In the genomic region with DNA sequence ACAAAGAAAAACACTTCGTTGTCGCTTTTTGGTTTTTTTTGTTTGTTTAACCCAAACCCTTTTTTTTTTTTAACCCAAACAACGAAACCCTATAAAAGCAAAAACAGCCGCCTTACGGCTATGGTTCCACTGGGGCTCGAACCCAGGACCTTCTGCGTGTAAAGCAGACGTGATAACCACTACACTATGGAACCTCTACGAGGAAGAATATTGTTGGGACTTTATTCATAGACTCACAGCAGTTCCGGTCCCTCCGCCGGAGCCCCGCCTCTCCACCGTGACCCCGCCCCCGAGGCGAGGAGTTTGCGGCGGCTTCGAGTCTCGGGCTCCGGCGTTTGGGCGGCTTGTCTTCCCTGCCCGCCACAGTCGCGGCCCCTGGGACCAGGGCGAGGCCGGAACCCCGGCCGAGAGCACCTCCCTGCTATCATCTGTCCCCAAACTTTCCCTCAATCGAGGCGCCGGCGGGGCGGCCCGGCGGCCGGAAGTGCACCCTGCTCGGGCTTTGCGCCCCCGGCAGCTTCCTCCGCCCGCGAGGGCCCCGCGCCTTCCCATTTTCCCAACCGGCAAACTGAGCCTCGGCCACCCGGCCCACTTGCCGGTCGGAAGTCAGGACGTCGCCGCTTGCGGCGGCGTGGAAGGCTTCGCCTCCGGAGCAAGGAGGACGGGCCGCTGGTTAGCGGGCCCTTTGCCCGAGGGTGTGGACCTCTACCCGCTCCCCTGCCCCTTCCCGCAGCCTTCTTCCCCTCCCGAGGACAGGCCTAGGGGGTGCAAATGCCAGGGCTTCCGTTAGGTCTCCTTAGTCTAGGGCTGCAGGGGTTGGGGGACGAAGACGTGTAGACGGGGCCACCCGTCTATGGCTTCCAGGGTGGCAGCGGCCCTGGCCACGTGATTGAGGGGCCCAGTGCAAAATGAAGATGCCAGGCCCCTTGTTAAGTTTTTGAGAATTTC, we compare ENCODE assay signal across 8 cellular contexts. TPM values are rescaled to one million over a fixed set of nuclear protein-coding genes. Genes with fewer than 3 reads are reported as not detected.
DNase-seq lines count a peak whose midpoint lies in the region; ATAC-seq, FAIRE-seq and TF ChIP-seq lines count a peak whose summit lies in the region.

No MANE protein-coding gene starts in this region.

- H3K9me3 Mint-ChIP-seq in activated naive CD8-positive, alpha-beta T cell (ENCODE audit: low read depth), result no peaks in the 10 kb centered on the region

- H3K27me3 ChIP-seq in pancreas (no peaks in the 10 kb centered on the region), tibial artery (no peaks in the 10 kb centered on the region)

- H3K36me3 Mint-ChIP-seq in activated naive CD8-positive, alpha-beta T cell, result no peaks in the 10 kb centered on the region

- no peaks in the 10 kb centered on the region for H3K36me3 ChIP-seq in pancreas
- H3K36me3 ChIP-seq in tibial artery, result no peaks in the 10 kb centered on the region

- peak; percentile 94 for FAIRE-seq in pancreas (lab: Jason Lieb, UNC)

- H3K4me1 Mint-ChIP-seq in activated naive CD8-positive, alpha-beta T cell (ENCODE audit: low read depth), result peaks cover 8% of the 10 kb centered on the region

- H3K4me3 ChIP-seq in pancreas (peak overlapping the region; percentile 21 to 63 (median 46)), tibial artery (peak overlapping the region; percentile 75 to 78)

- peak overlapping the region; percentile 79 for H3K27ac Mint-ChIP-seq in activated naive CD8-positive, alpha-beta T cell

- 1 to 18% methylated on average over 61 to 74 of the region's 74 CpGs for WGBS in pancreas, 2 donors

- peak; percentile 94 for ATAC-seq in SK-N-SH treated with all-trans-retinoic acid at 6 μM for 48 hours
- peak; percentile 93 for ATAC-seq in Right ventricle myocardium inferior
- ATAC-seq in pancreas, result peak; percentile 90 to 96 (median 94)

- H3K4me1 ChIP-seq in pancreas (no peaks in the 10 kb centered on the region), tibial artery (peaks cover 0 to 6% (median 0%) of the 10 kb centered on the region in 4 donors)

- peak overlapping the region; percentile 78 for H3K4me3 Mint-ChIP-seq in activated naive CD8-positive, alpha-beta T cell

- peak; percentile 19 for DNase-seq in GF-D8 (lab: John Stamatoyannopoulos, UW)
- DNase-seq in H4 (ENCODE audit: low spot score), result peak; percentile 51
- DNase-seq in LHCN-M2 (ENCODE audit: low read depth), result peak; percentile 58
- peak; percentile 87 for DNase-seq in Right ventricle myocardium inferior (ENCODE audit: missing footprints)
- peak; percentile 56 to 88 (median 84) for DNase-seq in pancreas
- peak; percentile 59 to 83 for DNase-seq in tibial artery

- H3K27me3 Mint-ChIP-seq in activated naive CD8-positive, alpha-beta T cell, result no peaks in the 10 kb centered on the region

- H3K9me3 ChIP-seq in pancreas (no peaks in the 10 kb centered on the region), tibial artery (no peaks in the 10 kb centered on the region)

- intact Hi-C loops in Right ventricle myocardium inferior (cut with DNase I) (loop anchor here (5.0 kb wide), 4 partner anchors 92 to 248 kb away; a partner anchor contains a TSS), pancreas (cut with DNase I) (no loop called here), tibial artery (cut with DNase I; ENCODE audit: low total_unique reads) (loop anchor here (5.0 to 10.0 kb wide), 2 partner anchors 212 to 250 kb away; a partner anchor contains a TSS)

- TF ChIP-seq CTCF in pancreas (IDR thresholded peaks at IDR 0.05) (no peak), tibial artery (IDR thresholded peaks at IDR 0.05) (no peak)

- H3K27ac ChIP-seq in pancreas (peak overlapping the region; percentile 39 to 84 (median 64)), tibial artery (peak overlapping the region; percentile 91 to 94)

TF ChIP-seq in SK-N-SH treated with all-trans-retinoic acid at 6 μM for 48 hours, 23 proteins besides CTCF, POLR2A, EP300 and RAD21:
- TF ChIP-seq GLIS3 (CRISPR knock-in tag; IDR thresholded peaks at IDR 0.05) (peak; percentile 77), ZFP3 (CRISPR knock-in tag; IDR thresholded peaks at IDR 0.05) (peak; percentile 83), SNAI2 (CRISPR knock-in tag; IDR thresholded peaks at IDR 0.05) (no peak)

RNA-seq across cellular contexts. Expression of a gene that starts 3.2 kb away (rescaled TPM):
- total RNA-seq in H4 (2014; rRNA removed; shearing (Covaris generic)), result not detected in 2 replicates
- total RNA-seq in LHCN-M2 (2014; rRNA removed) (not detected in 2 replicates), Right ventricle myocardium inferior (not detected), pancreas (not detected)
- polyA plus RNA-seq in LHCN-M2 (2012), result not detected
- not detected for polyA plus RNA-seq in pancreas

RNA-seq across cellular contexts. Expression of a gene that starts 32.4 kb away (rescaled TPM):
- 0.64 and 0.72 TPM in 2 replicates for total RNA-seq in H4 (2014; rRNA removed; shearing (Covaris generic))
- not detected in 2 replicates for total RNA-seq in LHCN-M2 (2014; rRNA removed)
- not detected for polyA plus RNA-seq in LHCN-M2 (2012)
- total RNA-seq in Right ventricle myocardium inferior, result 0.38 TPM
- total RNA-seq in pancreas, result under 1 TPM in 2 of 6 donors, not detected in 4; 0.09 to 0.56 TPM
- polyA plus RNA-seq in pancreas, result under 1 TPM; 0.04 to 0.28 TPM

Comparison
In these comparisons a context has a peak if more than half of its experiments do, and no peak if none do; other contexts are left out.
1. Peak in every context shown above with its lines: DNase-seq, ATAC-seq, H3K4me3 ChIP-seq and H3K27ac ChIP-seq.
2. DNase-seq: peak in every context shown above with its lines; median percentile 87 in Right ventricle myocardium inferior; 84 in pancreas; 71 in tibial artery; 58 in LHCN-M2; 51 in H4; 19 in GF-D8.
3. intact Hi-C loops: an anchor here in Right ventricle myocardium inferior (5.0 kb wide) and tibial artery (5.0 to 10.0 kb wide); none called in pancreas.